In the genomic region with DNA sequence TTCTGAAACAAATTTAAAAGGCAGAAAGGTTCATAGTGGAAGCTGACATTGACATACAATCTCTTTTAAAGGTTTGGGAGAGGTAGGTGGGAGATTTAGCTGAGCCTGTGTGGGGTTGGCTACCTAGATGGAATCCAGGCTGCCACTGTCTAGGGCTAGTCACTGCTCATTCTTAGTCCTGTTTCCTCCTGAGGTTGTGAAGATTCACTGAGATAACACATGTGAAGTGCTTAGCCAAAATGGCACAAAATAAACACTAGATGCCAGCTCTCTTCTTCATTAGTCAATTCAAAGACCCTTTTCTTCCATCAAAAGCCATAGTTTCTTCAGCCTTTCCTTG, we compare ENCODE assay signal across 21 cellular contexts. TPM values are rescaled to one million over a fixed set of nuclear protein-coding genes. Genes with fewer than 3 reads are reported as not detected.
DNase-seq lines count a peak whose midpoint lies in the region; ATAC-seq and TF ChIP-seq lines count a peak whose summit lies in the region.
"Had no signal": no experiment of that assay in that cellular context is flagged by ENCODE, and none has a peak within 500 bp of the region (broad histone marks: within the 10 kb centered on the region; RNA-seq: fewer than 3 reads in every experiment).

No MANE protein-coding gene starts in this region.

- H3K27ac ChIP-seq in C4-2B: peak overlapping the region; percentile 95
- H3K27ac ChIP-seq in SK-N-SH (ENCODE audit: low read depth in 2 of 2, low read length in 1 of 2): no peak overlapping the region
- H3K27ac ChIP-seq: skin epidermis, upper lobe of right lung had no signal

- H3F3A ChIP-seq in SK-N-SH (replicated peaks; ENCODE audit: insufficient read depth): no peaks in the 10 kb centered on the region

- peak overlapping the region; percentile 54; the same call in 1 of the 2 replicates for H2AFZ ChIP-seq in SK-N-SH (ENCODE audit: low read depth)

- ATAC-seq in GM19452 (IDR thresholded peaks at IDR 0.05; ENCODE audit: unreplicated experiment) (peak; percentile 25), HG02870 (IDR thresholded peaks at IDR 0.05; ENCODE audit: unreplicated experiment) (peak; percentile 26), HG02610 (IDR thresholded peaks at IDR 0.05; ENCODE audit: unreplicated experiment) (no peak), GM19467 (IDR thresholded peaks at IDR 0.05; ENCODE audit: unreplicated experiment) (no peak)
- ATAC-seq: K562, upper lobe of right lung had no signal

- CTCF ChIA-PET in SK-N-SH (lab: Yijun Ruan, JAX): interaction anchor here (0.6 to 2.2 kb wide), 9 partner anchors 9 to 92 kb away, joined by 3 to 12 read pairs (median 3); no protein-coding TSS in a partner anchor

- H3K79me2 ChIP-seq in SK-N-SH (ENCODE audit: insufficient read depth): no peaks in the 10 kb centered on the region

- no peaks in the 10 kb centered on the region for H3K9me2 ChIP-seq in SK-N-SH

- peak; percentile 17 for TF ChIP-seq CTCF in C4-2B (conservative IDR thresholded peaks at IDR 0.05)
- no peak for TF ChIP-seq CTCF in SK-N-SH (IDR thresholded peaks at IDR 0.05)

- H3K4me3 ChIP-seq in SK-N-SH (ENCODE audit: low read depth in 2 of 2, low read length in 1 of 2): no peak overlapping the region; a peak in 1 of 4 replicates
- H3K4me3 ChIP-seq: K562, skin epidermis, upper lobe of right lung had no signal

- no peaks in the 10 kb centered on the region for H3K9me3 ChIP-seq in SK-N-SH
- H3K9me3 ChIP-seq: upper lobe of right lung had no signal

- no peaks in the 10 kb centered on the region for H3K4me1 ChIP-seq in SK-N-SH (ENCODE audit: control insufficient read depth in 1 of 2, insufficient read depth in 2 of 2, low read depth in 1 of 2, low read length in 1 of 2)
- H3K4me1 ChIP-seq: upper lobe of right lung had no signal

- TF ChIP-seq EP300 in SK-N-SH (IDR thresholded peaks at IDR 0.05; ENCODE audit: borderline replicate concordance in 1 of 2, low read depth in 1 of 2, low read length in 1 of 2): no peak

- H4K20me1 ChIP-seq in SK-N-SH (ENCODE audit: insufficient read depth): no peaks in the 10 kb centered on the region

- peaks cover 81% of the 10 kb centered on the region for H3K27me3 ChIP-seq in SK-N-SH (ENCODE audit: insufficient read depth)

- no peak overlapping the region for H3K4me2 ChIP-seq in SK-N-SH

- DNase-seq in SK-N-SH (no peak), NCI-H2107 (lab: John Stamatoyannopoulos, UW) (no peak), GM03348 (ENCODE audit: low spot score) (no peak)
- DNase-seq: activated CD4-positive, alpha-beta T cell treated with anti-CD3 and anti-CD28 coated beads for 48 hours; activated T-cell treated with anti-CD3 and anti-CD28 coated beads, Interleukin-2, amount 50 U/mL, for 1 hour; CD8-positive, alpha-beta memory T cell; cerebellar nuclear complex; NCI-H1105; NCI-H2227 treated with DMSO at 0.1 percent for 48 hours; NK-92 treated with Interleukin-12 subunit alpha and Interleukin-12 subunit beta, amount 100 ng/mL, for 24 hours; Right ventricle myocardium superior; stimulated activated naive CD4-positive, alpha-beta T cell; upper lobe of right lung had no signal

- H3K9ac ChIP-seq in SK-N-SH: no peak overlapping the region

- POLR2A ChIA-PET in SK-N-SH (lab: Yijun Ruan, JAX): no interaction called here

- no peak for TF ChIP-seq RAD21 in SK-N-SH (IDR thresholded peaks at IDR 0.05; ENCODE audit: low read length)

- no peaks in the 10 kb centered on the region for H3K36me3 ChIP-seq in SK-N-SH (replicated peaks in 1 of 2; ENCODE audit: control insufficient read depth in 1 of 2, insufficient read depth in 2 of 2, low read length in 1 of 2)
- H3K36me3 ChIP-seq: upper lobe of right lung had no signal

TF ChIP-seq in SK-N-SH, 30 proteins besides CTCF, POLR2A, EP300 and RAD21:
- TF ChIP-seq ZBTB33 (IDR thresholded peaks at IDR 0.05; ENCODE audit: borderline replicate concordance, low read depth): no peak
- no peak for TF ChIP-seq MEF2A (IDR thresholded peaks at IDR 0.05; ENCODE audit: borderline replicate concordance, low read depth)
- TF ChIP-seq PBX3 (IDR thresholded peaks at IDR 0.05): no peak
- TF ChIP-seq RFX5 (IDR thresholded peaks at IDR 0.05; ENCODE audit: low read length): no peak
- no peak for TF ChIP-seq FOSL2 (IDR thresholded peaks at IDR 0.05; ENCODE audit: borderline replicate concordance, low read depth)
- TF ChIP-seq FOXM1 (IDR thresholded peaks at IDR 0.05; ENCODE audit: low read depth): no peak
- TF ChIP-seq TAF1 (IDR thresholded peaks at IDR 0.05; ENCODE audit: borderline replicate concordance, low read depth, low read length): no peak
- TF ChIP-seq, protein P1, sequence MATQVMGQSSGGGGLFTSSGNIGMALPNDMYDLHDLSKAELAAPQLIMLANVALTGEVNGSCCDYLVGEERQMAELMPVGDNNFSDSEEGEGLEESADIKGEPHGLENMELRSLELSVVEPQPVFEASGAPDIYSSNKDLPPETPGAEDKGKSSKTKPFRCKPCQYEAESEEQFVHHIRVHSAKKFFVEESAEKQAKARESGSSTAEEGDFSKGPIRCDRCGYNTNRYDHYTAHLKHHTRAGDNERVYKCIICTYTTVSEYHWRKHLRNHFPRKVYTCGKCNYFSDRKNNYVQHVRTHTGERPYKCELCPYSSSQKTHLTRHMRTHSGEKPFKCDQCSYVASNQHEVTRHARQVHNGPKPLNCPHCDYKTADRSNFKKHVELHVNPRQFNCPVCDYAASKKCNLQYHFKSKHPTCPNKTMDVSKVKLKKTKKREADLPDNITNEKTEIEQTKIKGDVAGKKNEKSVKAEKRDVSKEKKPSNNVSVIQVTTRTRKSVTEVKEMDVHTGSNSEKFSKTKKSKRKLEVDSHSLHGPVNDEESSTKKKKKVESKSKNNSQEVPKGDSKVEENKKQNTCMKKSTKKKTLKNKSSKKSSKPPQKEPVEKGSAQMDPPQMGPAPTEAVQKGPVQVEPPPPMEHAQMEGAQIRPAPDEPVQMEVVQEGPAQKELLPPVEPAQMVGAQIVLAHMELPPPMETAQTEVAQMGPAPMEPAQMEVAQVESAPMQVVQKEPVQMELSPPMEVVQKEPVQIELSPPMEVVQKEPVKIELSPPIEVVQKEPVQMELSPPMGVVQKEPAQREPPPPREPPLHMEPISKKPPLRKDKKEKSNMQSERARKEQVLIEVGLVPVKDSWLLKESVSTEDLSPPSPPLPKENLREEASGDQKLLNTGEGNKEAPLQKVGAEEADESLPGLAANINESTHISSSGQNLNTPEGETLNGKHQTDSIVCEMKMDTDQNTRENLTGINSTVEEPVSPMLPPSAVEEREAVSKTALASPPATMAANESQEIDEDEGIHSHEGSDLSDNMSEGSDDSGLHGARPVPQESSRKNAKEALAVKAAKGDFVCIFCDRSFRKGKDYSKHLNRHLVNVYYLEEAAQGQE (IDR thresholded peaks at IDR 0.05; ENCODE audit: low read depth, low read length): no peak
- no peak for TF ChIP-seq CHD2 (IDR thresholded peaks at IDR 0.05; ENCODE audit: low read length, partially characterized antibody)
- no peak for TF ChIP-seq NFIC (IDR thresholded peaks at IDR 0.05; ENCODE audit: borderline replicate concordance)
- TF ChIP-seq FOXJ3 (CRISPR knock-in tag; IDR thresholded peaks at IDR 0.05): no peak
- TF ChIP-seq, protein P2, sequence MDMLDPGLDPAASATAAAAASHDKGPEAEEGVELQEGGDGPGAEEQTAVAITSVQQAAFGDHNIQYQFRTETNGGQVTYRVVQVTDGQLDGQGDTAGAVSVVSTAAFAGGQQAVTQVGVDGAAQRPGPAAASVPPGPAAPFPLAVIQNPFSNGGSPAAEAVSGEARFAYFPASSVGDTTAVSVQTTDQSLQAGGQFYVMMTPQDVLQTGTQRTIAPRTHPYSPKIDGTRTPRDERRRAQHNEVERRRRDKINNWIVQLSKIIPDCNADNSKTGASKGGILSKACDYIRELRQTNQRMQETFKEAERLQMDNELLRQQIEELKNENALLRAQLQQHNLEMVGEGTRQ (IDR thresholded peaks at IDR 0.05; ENCODE audit: borderline replicate concordance, low read depth, low read length): no peak
- TF ChIP-seq YY1 (IDR thresholded peaks at IDR 0.05; ENCODE audit: low read depth): no peak
- TF ChIP-seq RCOR1 (IDR thresholded peaks at IDR 0.05; ENCODE audit: low read length): no peak
- no peak for TF ChIP-seq ELF1 (IDR thresholded peaks at IDR 0.05)
- no peak for TF ChIP-seq NRF1 (IDR thresholded peaks at IDR 0.05; ENCODE audit: low read depth, low read length)
- no peak for TF ChIP-seq JUND (IDR thresholded peaks at IDR 0.05)
TF ChIP-seq in SK-N-SH: peak in this region for 0.

RNA-seq across cellular contexts. Expression of gene MYF6, which starts 3.3 kb away (rescaled TPM):
- polyA plus RNA-seq in SK-N-SH (2012; rRNA removed): not detected in 2 replicates
- not detected in 2 replicates for polyA plus RNA-seq in SK-N-SH (2012; cell fraction: cytosol; rRNA removed)
- polyA plus RNA-seq in SK-N-SH (2012; cell fraction: nucleus; rRNA removed): not detected in 2 replicates
- polyA plus RNA-seq: CD8-positive, alpha-beta memory T cell; K562 had no signal

RNA-seq across cellular contexts. Expression of gene MYF5, which starts 6.0 kb away (rescaled TPM):
- not detected in 2 replicates for polyA plus RNA-seq in SK-N-SH (2012; rRNA removed)
- not detected in 2 replicates for polyA plus RNA-seq in SK-N-SH (2012; cell fraction: cytosol; rRNA removed)
- polyA plus RNA-seq in SK-N-SH (2012; cell fraction: nucleus; rRNA removed): not detected in 2 replicates
- polyA plus RNA-seq: adipose tissue; CD8-positive, alpha-beta memory T cell; K562 had no signal

Comparison
In these comparisons a context has a peak if more than half of its experiments do, and no peak if none do; other contexts are left out.
1. ATAC-seq: peak in GM19452 (single experiment) and HG02870 (single experiment); none in HG02610 (single experiment) and GM19467 (single experiment).